ENCODE assay signal across 8 cellular contexts in genomic region chr19:11435057-11435832, GRCh38.
A peak's percentile ranks its signal among the peaks of the same experiment; 100 is the strongest.
DNase-seq lines count a peak whose midpoint lies in the region; ATAC-seq lines count a peak whose summit lies in the region.

Gene ODAD3 (minus strand): TSS chr19:11435121. CDS start chr19:11435016, 105 bp downstream.
Gene PRKCSH (plus strand): TSS chr19:11435635. CDS start chr19:11436118, 483 bp downstream.

- DNase-seq in AG20443 (ENCODE audit: low spot score) (peak; percentile 99), NCI-H345 (lab: John Stamatoyannopoulos, UW) (peak; percentile 98), cerebellar nuclear complex (lab: John Stamatoyannopoulos, UW) (peak; percentile 98 to 99), islet precursor cell (peak; percentile 100)
- peak; percentile 98 for DNase-seq in activated CD4-positive, CD25-positive, alpha-beta regulatory T cell treated with anti-CD3 and anti-CD28 coated beads, Interleukin-2, amount 50 U/mL, for 16 hours (ENCODE audit: low read depth, low spot score)
- DNase-seq in stimulated activated CD4-positive, alpha-beta T cell treated with anti-CD3 and anti-CD28 coated beads, Interleukin-12 subunit alpha, Interleukin-12 subunit beta, amount 100 ng/mL, for 48 hours (ENCODE audit: low read depth in 2 of 3, low spot score in 1 of 3): peak; percentile 97 to 99 (median 99)

- ATAC-seq in GM19023 (IDR thresholded peaks at IDR 0.05; ENCODE audit: unreplicated experiment): peak; percentile 86
- peak; percentile 92 for ATAC-seq in HG03280 (IDR thresholded peaks at IDR 0.05; ENCODE audit: unreplicated experiment)

Comparison
In these comparisons a context has a peak if more than half of its experiments do, and no peak if none do; other contexts are left out.
1. Peak in every context shown above with its lines: DNase-seq and ATAC-seq.